Comparison of ENCODE assay signal across 13 cellular contexts in the genomic region with DNA sequence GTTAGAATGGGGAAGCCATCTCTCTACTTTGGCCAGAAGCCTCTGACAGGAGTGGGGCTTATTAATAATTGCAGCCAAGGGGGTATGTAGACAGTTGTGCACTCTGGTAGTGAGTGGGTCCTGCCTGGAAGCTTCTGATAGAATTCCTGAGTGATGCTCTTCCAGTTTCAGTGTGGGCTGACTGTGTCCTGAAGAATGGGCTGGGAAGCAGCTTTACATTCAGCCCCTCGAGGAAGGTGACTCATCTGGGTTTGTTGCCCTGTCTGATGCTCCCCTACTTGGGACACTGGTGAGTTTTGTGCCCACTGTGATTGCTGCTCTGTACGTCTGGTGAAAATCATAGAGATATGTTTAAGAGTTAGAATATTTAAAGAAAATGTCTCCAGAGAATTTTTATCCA.
"Had no signal": no experiment of that assay in that cellular context is flagged by ENCODE, and none has a peak within 500 bp of the region (broad histone marks: within the 10 kb centered on the region; RNA-seq: fewer than 3 reads in every experiment).

No MANE protein-coding gene starts in this region.

- H3K4me3 ChIP-seq: heart right ventricle, neural progenitor cell, pancreas had no signal

- H3K4me3 Mint-ChIP-seq: activated naive CD8-positive, alpha-beta T cell; neural progenitor cell; T-helper 17 cell had no signal

- H3K4me2 ChIP-seq: neural progenitor cell had no signal

- DNase-seq: activated CD4-positive, alpha-beta T cell treated with anti-CD3 and anti-CD28 coated beads, Interleukin-2, amount 50 U/mL, for 4 hours; activated CD4-positive, CD25-positive, alpha-beta regulatory T cell treated with anti-CD3 and anti-CD28 coated beads, Interleukin-2, amount 50 U/mL, for 72 hours; activated effector memory CD4-positive, alpha-beta T cell treated with Interleukin-2 at 50 U/mL for 16 hours; activated T-cell treated with anti-CD3 and anti-CD28 coated beads, Interleukin-2, amount 50 U/mL, for 1 hour; retina; T-helper 17 cell had no signal

- H3K27ac Mint-ChIP-seq: activated naive CD8-positive, alpha-beta T cell; neural progenitor cell; T-helper 17 cell had no signal

- H3K36me3 Mint-ChIP-seq: activated naive CD8-positive, alpha-beta T cell; neural progenitor cell had no signal

- H3K27ac ChIP-seq: heart right ventricle, neural progenitor cell, pancreas had no signal

- ATAC-seq: heart right ventricle, left ventricle myocardium superior, T-helper 17 cell had no signal

- H3K27me3 Mint-ChIP-seq: activated naive CD8-positive, alpha-beta T cell; T-helper 17 cell had no signal

- H3K9me3 ChIP-seq: pancreas had no signal

- H2AFZ ChIP-seq: neural progenitor cell had no signal

- FAIRE-seq: frontal cortex, keratinocyte, pancreas had no signal

- H3K4me1 ChIP-seq: heart right ventricle, neural progenitor cell, pancreas had no signal

- H3K9ac ChIP-seq: neural progenitor cell had no signal

- H3K9me3 Mint-ChIP-seq: neural progenitor cell had no signal

- H3K36me3 ChIP-seq: heart right ventricle, neural progenitor cell, pancreas had no signal

- H3K27me3 ChIP-seq: neural progenitor cell, pancreas had no signal

- H3K4me1 Mint-ChIP-seq: T-helper 17 cell had no signal
